Comparison of ENCODE assay signal across 1 cellular context in genomic region chr7:35204850-35205249, GRCh38. TPM values are rescaled to one million over a fixed set of nuclear protein-coding genes. Genes with fewer than 3 reads are reported as not detected.
"Had no signal": no experiment of that assay in that cellular context is flagged by ENCODE, and none has a peak within 500 bp of the region (broad histone marks: within the 10 kb centered on the region; RNA-seq: fewer than 3 reads in every experiment).

No MANE protein-coding gene starts in this region.

RNA-seq across cellular contexts. Expression of gene TBX20, which starts 49.0 kb away (rescaled TPM):
- total RNA-seq: Peyer's patch had no signal
